In genomic region chr1:72284398-72285073, GRCh38 we compare ENCODE assay signal across 8 cellular contexts. TPM values are rescaled to one million over a fixed set of nuclear protein-coding genes. Genes with fewer than 3 reads are reported as not detected.
DNase-seq lines count a peak whose midpoint lies in the region; ATAC-seq lines count a peak whose summit lies in the region.

No MANE protein-coding gene starts in this region.

- H3K9me3 Mint-ChIP-seq in CD4-positive, CD25-positive, alpha-beta regulatory T cell: peaks cover 0 to 9% (median 0%) of the 10 kb centered on the region in 7 donors

- H3K4me1 ChIP-seq in CD4-positive, CD25-positive, alpha-beta regulatory T cell (ENCODE audit: control insufficient read depth, insufficient read depth, low read length, poor library complexity, severe bottlenecking): no peaks in the 10 kb centered on the region

- H3K27ac Mint-ChIP-seq in CD4-positive, CD25-positive, alpha-beta regulatory T cell: no peak overlapping the region

- peak overlapping the region; percentile 31 for H3K4me3 ChIP-seq in CD4-positive, CD25-positive, alpha-beta regulatory T cell (ENCODE audit: low read depth, low read length)

- H3K27me3 ChIP-seq in CD4-positive, CD25-positive, alpha-beta regulatory T cell (ENCODE audit: control insufficient read depth, insufficient read depth, low read length): peaks cover 16% of the 10 kb centered on the region

- no peaks in the 10 kb centered on the region for H3K36me3 ChIP-seq in CD4-positive, CD25-positive, alpha-beta regulatory T cell (ENCODE audit: control insufficient read depth, insufficient read depth, low read length)

- no peak for ATAC-seq in CD4-positive, CD25-positive, alpha-beta regulatory T cell (ENCODE audit: low read depth in 2 of 2)
- ATAC-seq in GM18907 (IDR thresholded peaks at IDR 0.05; ENCODE audit: unreplicated experiment) (peak; percentile 82), HG03108 (IDR thresholded peaks at IDR 0.05; ENCODE audit: unreplicated experiment) (peak; percentile 57)

- peak in 1 of 3 donors; percentile 14 for DNase-seq in CD4-positive, CD25-positive, alpha-beta regulatory T cell
- DNase-seq in NCI-H460 (ENCODE audit: extremely low read depth, low read depth) (peak; percentile 64), hypothalamus (lab: John Stamatoyannopoulos, UW) (peak in 42 of 51 donors; percentile 6 to 91 (median 46)), putamen (ENCODE audit: low spot score) (peak; percentile 80), 8988T (no peak)

- H3K4me1 Mint-ChIP-seq in CD4-positive, CD25-positive, alpha-beta regulatory T cell: peaks cover 3 to 19% (median 10%) of the 10 kb centered on the region in 4 donors

- no peak overlapping the region for H3K4me3 Mint-ChIP-seq in CD4-positive, CD25-positive, alpha-beta regulatory T cell

- no peaks in the 10 kb centered on the region for H3K36me3 Mint-ChIP-seq in CD4-positive, CD25-positive, alpha-beta regulatory T cell

- peaks cover 21% of the 10 kb centered on the region for H3K27me3 Mint-ChIP-seq in CD4-positive, CD25-positive, alpha-beta regulatory T cell

- H3K27ac ChIP-seq in CD4-positive, CD25-positive, alpha-beta regulatory T cell (ENCODE audit: insufficient read depth, low read length, poor library complexity, severe bottlenecking): no peak overlapping the region
- H3K27ac ChIP-seq in angular gyrus (ENCODE audit: low read depth, low read length): peak overlapping the region; percentile 98

- no peaks in the 10 kb centered on the region for H3K9me3 ChIP-seq in CD4-positive, CD25-positive, alpha-beta regulatory T cell (ENCODE audit: control insufficient read depth in 2 of 2, low read length in 2 of 2)

RNA-seq across cellular contexts. Expression of gene NEGR1, which starts 2.2 kb away (rescaled TPM):
- not detected for total RNA-seq in CD4-positive, CD25-positive, alpha-beta regulatory T cell
- polyA plus RNA-seq in CD4-positive, CD25-positive, alpha-beta regulatory T cell: not detected
- 1.9 and 2.3 TPM in 2 replicates for total RNA-seq in NCI-H460 (2014; rRNA removed; shearing (Covaris generic))
- polyA plus RNA-seq in NCI-H460 (2014; cell fraction: nucleus; rRNA removed): 0.19 and 0.33 TPM in 2 replicates

Comparison
In these comparisons a context has a peak if more than half of its experiments do, and no peak if none do; other contexts are left out.
1. ATAC-seq: peak in GM18907 (single experiment) and HG03108 (single experiment); none in CD4-positive, CD25-positive, alpha-beta regulatory T cell (0 of 2).